In the genomic region with DNA sequence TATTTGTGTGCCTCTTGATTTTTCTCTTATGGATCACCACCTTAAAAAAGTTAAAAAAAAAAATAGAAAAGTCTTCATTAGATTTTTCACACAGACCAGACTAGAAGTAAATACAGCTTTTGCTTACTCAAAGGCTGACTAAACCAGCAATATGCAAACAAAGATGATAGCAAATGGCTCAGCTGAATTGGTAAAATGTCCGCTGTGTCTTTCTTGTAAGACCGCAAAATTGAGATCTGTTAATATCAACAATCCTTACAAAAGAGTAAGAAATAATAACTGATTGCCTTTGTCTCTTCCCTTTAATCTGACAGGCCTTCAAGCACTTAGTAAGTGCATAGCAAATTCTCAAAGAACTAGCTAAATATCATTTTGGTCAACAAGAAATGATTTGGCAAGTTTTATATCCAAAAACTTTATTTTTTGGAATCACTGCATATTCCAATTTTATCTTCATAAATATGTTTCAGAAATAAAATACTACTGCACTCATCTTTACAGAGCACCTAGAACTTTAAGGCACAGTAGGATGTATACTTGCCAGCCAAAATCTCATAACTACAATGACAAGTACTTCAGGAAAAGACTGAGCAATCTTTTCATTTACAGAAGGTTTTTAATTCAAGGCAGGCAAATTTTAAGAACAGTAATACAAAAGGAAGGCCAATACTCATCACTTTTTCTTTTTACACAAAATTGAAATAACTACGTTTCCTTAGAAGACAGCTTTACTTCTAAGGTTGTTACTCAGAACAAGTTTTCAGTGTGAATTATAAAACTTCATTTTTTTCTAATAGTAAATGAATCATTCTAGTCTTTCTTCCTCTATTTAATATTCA, we compare ENCODE assay signal across 1 cellular context.
TF ChIP-seq lines count a peak whose summit lies in the region.

No MANE protein-coding gene starts in this region.

TF ChIP-seq in GM12878, 131 proteins besides CTCF, POLR2A, EP300 and RAD21:
- TF ChIP-seq POU2F2 (IDR thresholded peaks at IDR 0.05; ENCODE audit: borderline replicate concordance, low read depth, low read length) (peak; percentile 71; the same call in 1 of the 3 replicates), HDGF (IDR thresholded peaks at IDR 0.05) (no peak), TAF1 (IDR thresholded peaks at IDR 0.05; ENCODE audit: borderline replicate concordance, low read depth, low read length) (0 out of 2 replicates have a peak, but pooled peaks have one; percentile 25), RUNX3 (IDR thresholded peaks at IDR 0.05; ENCODE audit: low read length) (peak; percentile 44; the same call in 1 of the 2 replicates), POLR2AphosphoS5 (IDR thresholded peaks at IDR 0.05; ENCODE audit: low read length) (0 out of 2 replicates have a peak, but pooled peaks have one; percentile 10), YY1 (IDR thresholded peaks at IDR 0.05; ENCODE audit: low read depth, low read length) (peak; percentile 87)
